ENCODE assay signal across 16 cellular contexts in genomic region chr11:1157645-1158591, GRCh38. TPM values are rescaled to one million over a fixed set of nuclear protein-coding genes. Genes with fewer than 3 reads are reported as not detected.
DNase-seq lines count a peak whose midpoint lies in the region; ATAC-seq and TF ChIP-seq lines count a peak whose summit lies in the region.
"Had no signal": no experiment of that assay in that cellular context is flagged by ENCODE, and none has a peak within 500 bp of the region (broad histone marks: within the 10 kb centered on the region; RNA-seq: fewer than 3 reads in every experiment).

MUC5AC (plus strand) TSS chr11:1157953; CDS start chr11:1158000, 47 bp downstream.

- no peak for TF ChIP-seq RAD21 in IMR-90 (IDR thresholded peaks at IDR 0.05; ENCODE audit: low read length)

- 84% methylated on average over 15 of the region's 32 CpGs; no CpG with 5 or more reads in 1 of the 2 experiments for WGBS in IMR-90 (ENCODE audit: extremely low coverage in 2 of 2, insufficient read length in 1 of 2), 2 experiments
- 33 to 65% (median 42%) methylated on average over 9 to 32 of the region's 32 CpGs for WGBS in stomach, 5 donors

- no peak within 1 kb of the TSS for H3K23ac ChIP-seq in IMR-90 (ENCODE audit: low read depth, low read length)

- H3K18ac ChIP-seq in IMR-90 (ENCODE audit: low read depth, low read length): no peak within 1 kb of the TSS

- no peak within 1 kb of the TSS for H3K27ac Mint-ChIP-seq in activated T-cell treated with anti-CD3 and anti-CD28 coated beads, Interleukin-2, amount 50 U/mL, for 24 hours
- H3K27ac Mint-ChIP-seq in activated T-cell treated with anti-CD3 and anti-CD28 coated beads, Interleukin-2, amount 50 U/mL, for 72 hours: no peak within 1 kb of the TSS
- H3K27ac Mint-ChIP-seq in endothelial cell (ENCODE audit: unreplicated experiment): peak within 1 kb of the TSS; percentile 32
- no peak within 1 kb of the TSS for H3K27ac Mint-ChIP-seq in CD4-positive, alpha-beta memory T cell
- H3K27ac Mint-ChIP-seq: activated naive CD8-positive, alpha-beta T cell treated with anti-CD3 and anti-CD28 coated beads, Interleukin-2, amount 10 ng/mL, durations not matched to agents 7 days and 5 days; HFFc6 had no signal

- peak within 1 kb of the TSS; percentile 65; the same call in 1 of the 2 replicates for H3K4ac ChIP-seq in IMR-90 (ENCODE audit: low read depth, low read length)

- peaks cover 8% of the 10 kb centered on the region; the same call in 1 of the 2 replicates for H3K27me3 ChIP-seq in IMR-90 (ENCODE audit: control insufficient read depth, insufficient read depth, low read length)
- H3K27me3 ChIP-seq in stomach: peaks cover 0 to 54% (median 0%) of the 10 kb centered on the region in 3 donors
- no peaks in the 10 kb centered on the region for H3K27me3 ChIP-seq in CD4-positive, alpha-beta memory T cell (ENCODE audit: insufficient read depth, low read length)
- H3K27me3 ChIP-seq: foreskin keratinocyte had no signal

- in situ Hi-C loops in IMR-90 (cut with MboI; ENCODE audit: low sequenced_read_pairs): no loop called here

- H2BK120ac ChIP-seq in IMR-90 (ENCODE audit: low read depth, low read length): peak within 1 kb of the TSS; percentile 71; the same call in 1 of the 2 replicates

- H2AK5ac ChIP-seq in IMR-90 (ENCODE audit: low read depth, low read length): peak within 1 kb of the TSS; percentile 56; the same call in 1 of the 2 replicates

- CTCF ChIA-PET in IMR-90 (lab: Yijun Ruan, JAX): no interaction called here
- CTCF ChIA-PET in CD4-positive, alpha-beta memory T cell (lab: Charles Lee; ENCODE audit: partially characterized antibody): no interaction called here

- no peak within 1 kb of the TSS for H3K4me2 ChIP-seq in IMR-90 (ENCODE audit: low read depth, low read length)

- no peaks in the 10 kb centered on the region for H3K79me1 ChIP-seq in IMR-90 (ENCODE audit: low read depth in 1 of 2, low read length in 2 of 2)

- peak within 1 kb of the TSS; percentile 58 for H2AFZ ChIP-seq in IMR-90 (replicated peaks; ENCODE audit: low read length, poor library complexity)

- H3K9me1 ChIP-seq in IMR-90 (ENCODE audit: insufficient read depth, low read length): peaks cover 3% of the 10 kb centered on the region

- no peak for TF ChIP-seq EP300 in stomach (IDR thresholded peaks at IDR 0.05)

- peak within 1 kb of the TSS; percentile 26 for H2AK9ac ChIP-seq in IMR-90 (replicated peaks; ENCODE audit: low read depth, low read length, poor library complexity)

- no peak within 1 kb of the TSS for H2BK15ac ChIP-seq in IMR-90 (ENCODE audit: low read depth, low read length)

- TF ChIP-seq CTCF in IMR-90 (conservative IDR thresholded peaks at IDR 0.05; ENCODE audit: low read depth, low read length) (no peak), endothelial cell (IDR thresholded peaks at IDR 0.05; ENCODE audit: unreplicated experiment) (no peak), stomach (IDR thresholded peaks at IDR 0.05) (no peak)

- no TSS peak for BruUV-seq in IMR-90 (replicated peaks; lab: Mats Ljungman, UMichigan)

- H3K27ac ChIP-seq in IMR-90 (ENCODE audit: insufficient read depth, low read length): no peak within 1 kb of the TSS
- H3K27ac ChIP-seq in stomach: peak within 1 kb of the TSS; percentile 52 to 79 (median 71)
- H3K27ac ChIP-seq in CD4-positive, alpha-beta memory T cell (ENCODE audit: low read depth, low read length): no peak within 1 kb of the TSS
- H3K27ac ChIP-seq: foreskin keratinocyte had no signal

- TF ChIP-seq POLR2A in IMR-90 (IDR thresholded peaks at IDR 0.05; ENCODE audit: low read depth, low read length) (no peak), stomach (IDR thresholded peaks at IDR 0.05) (no peak)

- POLR2A ChIA-PET in IMR-90 (lab: Charles Lee; ENCODE audit: unreplicated experiment): no interaction called here
- POLR2A ChIA-PET in CD4-positive, alpha-beta memory T cell (lab: Charles Lee; ENCODE audit: partially characterized antibody): interaction anchor here (0.6 kb wide), 1 partner anchor 675 kb away, joined by 4 read pairs; no protein-coding TSS in a partner anchor

- H3K9me3 ChIP-seq in IMR-90 (ENCODE audit: control insufficient read depth, insufficient read depth, low read length) (no peaks in the 10 kb centered on the region), stomach (no peaks in the 10 kb centered on the region)
- no peaks in the 10 kb centered on the region for H3K9me3 ChIP-seq in CD4-positive, alpha-beta memory T cell (ENCODE audit: control insufficient read depth in 1 of 2, low read length in 2 of 2)

- H3K9ac ChIP-seq in IMR-90 (ENCODE audit: low read depth, low read length): no peak within 1 kb of the TSS

- dilution Hi-C loops in IMR-90 (cut with HindIII; ENCODE audit: low sequenced_read_pairs, unreplicated experiment): no loop called here

- no peak within 1 kb of the TSS for H4K8ac ChIP-seq in IMR-90 (ENCODE audit: low read depth in 2 of 2, low read length in 2 of 2)

- H3K4me1 ChIP-seq in IMR-90 (ENCODE audit: control insufficient read depth, insufficient read depth, low read length) (peaks cover 12% of the 10 kb centered on the region), stomach (peaks cover 8 to 23% (median 16%) of the 10 kb centered on the region in 4 donors)
- no peaks in the 10 kb centered on the region for H3K4me1 ChIP-seq in CD4-positive, alpha-beta memory T cell (ENCODE audit: insufficient read depth, low read length)
- H3K4me1 ChIP-seq: foreskin keratinocyte had no signal

- peak within 1 kb of the TSS; percentile 4 for H2BK5ac ChIP-seq in IMR-90 (ENCODE audit: low read depth, low read length, poor library complexity, severe bottlenecking)

- peak; percentile 13 for DNase-seq in activated T-cell treated with anti-CD3 and anti-CD28 coated beads, Interleukin-2, amount 50 U/mL, for 24 hours
- no peak for DNase-seq in activated T-cell treated with anti-CD3 and anti-CD28 coated beads, Interleukin-2, amount 50 U/mL, for 72 hours
- no peak for DNase-seq in IMR-90
- DNase-seq in endothelial cell (ENCODE audit: low spot score): no peak
- peak; percentile 77 for DNase-seq in stomach
- DNase-seq in CD4-positive, alpha-beta memory T cell: no peak
- DNase-seq in dedifferentiated amniotic fluid mesenchymal stem cell (ENCODE audit: extremely low spot score): no peak
- DNase-seq: activated naive CD8-positive, alpha-beta T cell treated with anti-CD3 and anti-CD28 coated beads, Interleukin-2, amount 10 ng/mL, durations not matched to agents 7 days and 5 days; AML-193; DMS79; foreskin keratinocyte; HFFc6; NCI-H2029 treated with DMSO at 0.1 percent for 48 hours; occipital lobe; small intestine had no signal

- no peak for ATAC-seq in activated T-cell treated with anti-CD3 and anti-CD28 coated beads, Interleukin-2, amount 50 U/mL, for 72 hours (replicated peaks in 1 of 2)
- ATAC-seq in IMR-90 (ENCODE audit: low read depth) (no peak), GM19351 (IDR thresholded peaks at IDR 0.05; ENCODE audit: unreplicated experiment) (no peak)
- ATAC-seq: foreskin keratinocyte had no signal

- 0 out of 2 replicates have a peak within 1 kb of the TSS, but pooled peaks have one; percentile 15 for H4K91ac ChIP-seq in IMR-90 (ENCODE audit: insufficient read depth, low read depth, low read length)

- intact Hi-C loops in IMR-90 (cut with micrococcal nuclease) (no loop called here), stomach (cut with DNase I; ENCODE audit: low total_unique reads) (no loop called here)
- intact Hi-C loops in CD4-positive, alpha-beta memory T cell (cut with micrococcal nuclease): no loop called here

- H3K9me3 Mint-ChIP-seq in activated T-cell treated with anti-CD3 and anti-CD28 coated beads, Interleukin-2, amount 50 U/mL, for 24 hours: no peaks in the 10 kb centered on the region
- no peaks in the 10 kb centered on the region for H3K9me3 Mint-ChIP-seq in activated T-cell treated with anti-CD3 and anti-CD28 coated beads, Interleukin-2, amount 50 U/mL, for 72 hours
- no peaks in the 10 kb centered on the region for H3K9me3 Mint-ChIP-seq in endothelial cell (ENCODE audit: unreplicated experiment)
- no peaks in the 10 kb centered on the region for H3K9me3 Mint-ChIP-seq in CD4-positive, alpha-beta memory T cell
- H3K9me3 Mint-ChIP-seq: activated naive CD8-positive, alpha-beta T cell treated with anti-CD3 and anti-CD28 coated beads, Interleukin-2, amount 10 ng/mL, durations not matched to agents 7 days and 5 days; HFFc6 had no signal

- no peak within 1 kb of the TSS; the same call in 1 of the 2 replicates for H2BK20ac ChIP-seq in IMR-90 (ENCODE audit: low read depth, low read length)

- H3K36me3 ChIP-seq in IMR-90 (ENCODE audit: control insufficient read depth, insufficient read depth, low read length): no peaks in the 10 kb centered on the region
- H3K36me3 ChIP-seq in stomach: peaks cover 0 to 21% (median 8%) of the 10 kb centered on the region in 4 donors
- H3K36me3 ChIP-seq in CD4-positive, alpha-beta memory T cell (ENCODE audit: insufficient read depth, low read length): no peaks in the 10 kb centered on the region

- no peak within 1 kb of the TSS for H3K56ac ChIP-seq in IMR-90 (ENCODE audit: extremely low read depth, insufficient read depth, low read length)

- H4K5ac ChIP-seq in IMR-90 (ENCODE audit: low read depth, low read length): no peak within 1 kb of the TSS

- no peak within 1 kb of the TSS for H3K14ac ChIP-seq in IMR-90 (replicated peaks; ENCODE audit: low read depth, low read length)

- H3K27me3 Mint-ChIP-seq in activated T-cell treated with anti-CD3 and anti-CD28 coated beads, Interleukin-2, amount 50 U/mL, for 24 hours: no peaks in the 10 kb centered on the region
- no peaks in the 10 kb centered on the region for H3K27me3 Mint-ChIP-seq in activated T-cell treated with anti-CD3 and anti-CD28 coated beads, Interleukin-2, amount 50 U/mL, for 72 hours (ENCODE audit: low read depth)
- H3K27me3 Mint-ChIP-seq in endothelial cell (ENCODE audit: unreplicated experiment): no peaks in the 10 kb centered on the region
- peaks cover under 1% of the 10 kb centered on the region in 2 donors for H3K27me3 Mint-ChIP-seq in CD4-positive, alpha-beta memory T cell
- H3K27me3 Mint-ChIP-seq: activated naive CD8-positive, alpha-beta T cell treated with anti-CD3 and anti-CD28 coated beads, Interleukin-2, amount 10 ng/mL, durations not matched to agents 7 days and 5 days had no signal

- H3K4me3 ChIP-seq in IMR-90 (ENCODE audit: insufficient read depth, low read depth, low read length) (no peak within 1 kb of the TSS), stomach (peak within 1 kb of the TSS; percentile 25 to 46 (median 36))
- H3K4me3 ChIP-seq in CD4-positive, alpha-beta memory T cell (ENCODE audit: low read length in 2 of 2): no peak within 1 kb of the TSS

- H4K20me1 ChIP-seq in IMR-90 (ENCODE audit: insufficient read depth, low read length): no peaks in the 10 kb centered on the region

- no peaks in the 10 kb centered on the region for H3K4me1 Mint-ChIP-seq in activated T-cell treated with anti-CD3 and anti-CD28 coated beads, Interleukin-2, amount 50 U/mL, for 24 hours (ENCODE audit: low read depth)
- no peaks in the 10 kb centered on the region for H3K4me1 Mint-ChIP-seq in activated T-cell treated with anti-CD3 and anti-CD28 coated beads, Interleukin-2, amount 50 U/mL, for 72 hours (ENCODE audit: low read depth)
- H3K4me1 Mint-ChIP-seq in endothelial cell (ENCODE audit: unreplicated experiment): no peaks in the 10 kb centered on the region
- H3K4me1 Mint-ChIP-seq in CD4-positive, alpha-beta memory T cell: no peaks in the 10 kb centered on the region
- H3K4me1 Mint-ChIP-seq: activated naive CD8-positive, alpha-beta T cell treated with anti-CD3 and anti-CD28 coated beads, Interleukin-2, amount 10 ng/mL, durations not matched to agents 7 days and 5 days had no signal

- H3K4me3 Mint-ChIP-seq in activated T-cell treated with anti-CD3 and anti-CD28 coated beads, Interleukin-2, amount 50 U/mL, for 24 hours: no peak within 1 kb of the TSS
- no peak within 1 kb of the TSS for H3K4me3 Mint-ChIP-seq in activated T-cell treated with anti-CD3 and anti-CD28 coated beads, Interleukin-2, amount 50 U/mL, for 72 hours
- no peak within 1 kb of the TSS for H3K4me3 Mint-ChIP-seq in endothelial cell (ENCODE audit: unreplicated experiment)
- peak within 1 kb of the TSS in 1 of 8 donors; percentile 37 for H3K4me3 Mint-ChIP-seq in CD4-positive, alpha-beta memory T cell
- H3K4me3 Mint-ChIP-seq: activated naive CD8-positive, alpha-beta T cell treated with anti-CD3 and anti-CD28 coated beads, Interleukin-2, amount 10 ng/mL, durations not matched to agents 7 days and 5 days; HFFc6 had no signal

- H3K36me3 Mint-ChIP-seq in activated T-cell treated with anti-CD3 and anti-CD28 coated beads, Interleukin-2, amount 50 U/mL, for 24 hours (ENCODE audit: low read depth): no peaks in the 10 kb centered on the region
- no peaks in the 10 kb centered on the region for H3K36me3 Mint-ChIP-seq in activated T-cell treated with anti-CD3 and anti-CD28 coated beads, Interleukin-2, amount 50 U/mL, for 72 hours (ENCODE audit: insufficient read depth in 2 of 2)
- no peaks in the 10 kb centered on the region for H3K36me3 Mint-ChIP-seq in endothelial cell (ENCODE audit: low read depth, unreplicated experiment)
- no peaks in the 10 kb centered on the region for H3K36me3 Mint-ChIP-seq in CD4-positive, alpha-beta memory T cell
- H3K36me3 Mint-ChIP-seq: activated naive CD8-positive, alpha-beta T cell treated with anti-CD3 and anti-CD28 coated beads, Interleukin-2, amount 10 ng/mL, durations not matched to agents 7 days and 5 days had no signal

RNA-seq across cellular contexts. Expression of gene MUC5AC, which starts in this region (rescaled TPM):
- total RNA-seq in activated T-cell treated with anti-CD3 and anti-CD28 coated beads, Interleukin-2, amount 50 U/mL, for 72 hours: not detected
- total RNA-seq in IMR-90 (2012; rRNA removed): not detected in 2 replicates
- polyA plus RNA-seq in IMR-90 (2012; rRNA removed): 0.01 and 0.02 TPM in 2 replicates
- polyA plus RNA-seq in IMR-90 (2012; cell fraction: cytosol; rRNA removed): under 0.01 TPM in 1 of 2 replicates, not detected in the other
- polyA plus RNA-seq in IMR-90 (2012; cell fraction: nucleus; rRNA removed; ENCODE audit: low replicate concordance): under 0.01 and 0.01 TPM in 2 replicates
- not detected for total RNA-seq in endothelial cell (ENCODE audit: unreplicated experiment)
- total RNA-seq in stomach: 1,000 to 10,000 TPM in 1 of 5 donors, 100 to 1,000 TPM in 3, 1 to 10 TPM in 1; 2.0 to 1,253 (median 605) TPM
- 10 to 100 TPM in 2 of 3 donors, 1 to 10 TPM in 1; 5.5 to 77.0 (median 24.0) TPM for polyA plus RNA-seq in stomach
- total RNA-seq in CD4-positive, alpha-beta memory T cell: not detected
- polyA plus RNA-seq in CD4-positive, alpha-beta memory T cell: not detected
- total RNA-seq: activated naive CD8-positive, alpha-beta T cell treated with anti-CD3 and anti-CD28 coated beads, Interleukin-2, amount 10 ng/mL, durations not matched to agents 7 days and 5 days; foreskin keratinocyte; HFFc6; occipital lobe had no signal
- polyA plus RNA-seq: foreskin keratinocyte had no signal

Comparison
In these comparisons a context has a peak if more than half of its experiments do, and no peak if none do; other contexts are left out.
1. RNA of gene MUC5AC (polyA plus RNA-seq): 5.5 to 77.0 TPM in stomach; under 0.01 to 0.02 TPM in IMR-90 and not detected in CD4-positive, alpha-beta memory T cell; every median in the first group is over 4 times any median in the second.
2. DNase-seq: peak in activated T-cell treated with anti-CD3 and anti-CD28 coated beads, Interleukin-2, amount 50 U/mL, for 24 hours (single experiment) and stomach (single experiment); none in activated T-cell treated with anti-CD3 and anti-CD28 coated beads, Interleukin-2, amount 50 U/mL, for 72 hours (0 of 2), IMR-90 (single experiment), endothelial cell (single experiment), CD4-positive, alpha-beta memory T cell (0 of 5) and dedifferentiated amniotic fluid mesenchymal stem cell (single experiment).
3. H3K27ac ChIP-seq: peak in stomach (5 of 5); none in IMR-90 (single experiment) and CD4-positive, alpha-beta memory T cell (single experiment).
4. H3K4me3 ChIP-seq: peak in stomach (4 of 4); none in IMR-90 (single experiment) and CD4-positive, alpha-beta memory T cell (0 of 2).